ENCODE assay signal across 13 cellular contexts in genomic region chr5:1315018-1315708, GRCh38. TPM values are rescaled to one million over a fixed set of nuclear protein-coding genes. Genes with fewer than 3 reads are reported as not detected.
DNase-seq lines count a peak whose midpoint lies in the region; ATAC-seq and TF ChIP-seq lines count a peak whose summit lies in the region.
"Had no signal": no experiment of that assay in that cellular context is flagged by ENCODE, and none has a peak within 500 bp of the region (broad histone marks: within the 10 kb centered on the region; RNA-seq: fewer than 3 reads in every experiment).

No MANE protein-coding gene starts in this region.

- in situ Hi-C loops in brain microvascular endothelial cell (cut with HindIII; ENCODE audit: low pct_ligation_motif_present, low sequenced_read_pairs): loop anchor here (25.0 kb wide), 1 partner anchor 103 kb away; the partner anchor contains the start of gene SLC6A19

- H3K36me3 Mint-ChIP-seq in Calu3 (ENCODE audit: insufficient read depth, unreplicated experiment): peaks cover 39% of the 10 kb centered on the region
- H3K36me3 Mint-ChIP-seq in activated CD4-positive, alpha-beta memory T cell treated with anti-CD3 and anti-CD28 coated beads, Interleukin-2, amount 10 ng/mL, durations not matched to agents 7 days and 5 days (ENCODE audit: low read depth): peaks cover 48% of the 10 kb centered on the region
- H3K36me3 Mint-ChIP-seq in naive thymus-derived CD4-positive, alpha-beta T cell: peaks cover 0 to 17% (median 8%) of the 10 kb centered on the region in 5 donors

- TF ChIP-seq POLR2A in esophagus squamous epithelium (IDR thresholded peaks at IDR 0.05) (no peak), testis (IDR thresholded peaks at IDR 0.05) (no peak)

- ATAC-seq in HG02571 (IDR thresholded peaks at IDR 0.05; ENCODE audit: unreplicated experiment) (peak; percentile 8), HG02981 (IDR thresholded peaks at IDR 0.05; ENCODE audit: unreplicated experiment) (no peak)
- ATAC-seq in naive thymus-derived CD4-positive, alpha-beta T cell: no peak
- ATAC-seq: gastrocnemius medialis had no signal

- POLR2A ChIA-PET in activated CD4-positive, alpha-beta memory T cell treated with anti-CD3 and anti-CD28 coated beads, Interleukin-2, amount 10 ng/mL, durations not matched to agents 7 days and 5 days (lab: Charles Lee): interaction anchor here (0.7 to 4.5 kb wide), 8 partner anchors 11 to 485 kb away, joined by 3 to 21 read pairs (median 4); partner anchors contain the start of gene CLPTM1L
- POLR2A ChIA-PET in naive thymus-derived CD4-positive, alpha-beta T cell (lab: Charles Lee): interaction anchor here (0.6 to 6.0 kb wide), 14 partner anchors 11 to 210 kb away, joined by 3 to 40 read pairs (median 4); partner anchors contain the start of genes CLPTM1L and TERT

- H3K9me3 ChIP-seq in naive thymus-derived CD4-positive, alpha-beta T cell (ENCODE audit: control insufficient read depth in 2 of 3, low read length in 3 of 3): peaks cover 0 to 7% (median 0%) of the 10 kb centered on the region in 3 experiments
- H3K9me3 ChIP-seq in esophagus squamous epithelium (no peaks in the 10 kb centered on the region), testis (no peaks in the 10 kb centered on the region)
- H3K9me3 ChIP-seq: breast epithelium, gastrocnemius medialis had no signal

- H3K4me1 ChIP-seq in naive thymus-derived CD4-positive, alpha-beta T cell (ENCODE audit: control insufficient read depth in 2 of 2, insufficient read depth in 2 of 2, low read length in 2 of 2): peaks cover 39 to 55% of the 10 kb centered on the region in 2 donors
- H3K4me1 ChIP-seq in esophagus squamous epithelium: peaks cover 0 to 38% (median 14%) of the 10 kb centered on the region in 3 donors
- no peaks in the 10 kb centered on the region for H3K4me1 ChIP-seq in testis
- H3K4me1 ChIP-seq: breast epithelium had no signal

- H3K4me1 Mint-ChIP-seq in Calu3 (ENCODE audit: low read depth, unreplicated experiment): peaks cover 18% of the 10 kb centered on the region
- peaks cover 65% of the 10 kb centered on the region for H3K4me1 Mint-ChIP-seq in activated CD4-positive, alpha-beta memory T cell treated with anti-CD3 and anti-CD28 coated beads, Interleukin-2, amount 10 ng/mL, durations not matched to agents 7 days and 5 days
- peaks cover 36 to 78% (median 67%) of the 10 kb centered on the region in 7 donors for H3K4me1 Mint-ChIP-seq in naive thymus-derived CD4-positive, alpha-beta T cell

- H3K4me3 ChIP-seq in naive thymus-derived CD4-positive, alpha-beta T cell (ENCODE audit: low read length): peak overlapping the region; percentile 51
- H3K4me3 ChIP-seq in esophagus squamous epithelium: peak overlapping the region in 1 of 4 donors; percentile 55
- H3K4me3 ChIP-seq in testis: no peak overlapping the region
- no peak overlapping the region for H3K4me3 ChIP-seq in brain microvascular endothelial cell (ENCODE audit: low read depth, low read length)
- H3K4me3 ChIP-seq: gastrocnemius medialis, GM23248 had no signal

- peaks cover 6% of the 10 kb centered on the region for H3K27me3 Mint-ChIP-seq in Calu3 (ENCODE audit: unreplicated experiment)
- peaks cover 10% of the 10 kb centered on the region for H3K27me3 Mint-ChIP-seq in activated CD4-positive, alpha-beta memory T cell treated with anti-CD3 and anti-CD28 coated beads, Interleukin-2, amount 10 ng/mL, durations not matched to agents 7 days and 5 days
- H3K27me3 Mint-ChIP-seq in naive thymus-derived CD4-positive, alpha-beta T cell: peaks cover 0 to 3% (median 0%) of the 10 kb centered on the region in 5 donors

- peaks cover 0 to 24% (median 0%) of the 10 kb centered on the region in 3 experiments for H3K36me3 ChIP-seq in naive thymus-derived CD4-positive, alpha-beta T cell (ENCODE audit: control insufficient read depth in 2 of 3, insufficient read depth in 3 of 3, low read length in 3 of 3)
- H3K36me3 ChIP-seq in esophagus squamous epithelium (peaks cover 5 to 34% (median 11%) of the 10 kb centered on the region in 3 donors), testis (ENCODE audit: low read depth, missing control alignments) (no peaks in the 10 kb centered on the region), brain microvascular endothelial cell (replicated peaks) (peaks cover 24% of the 10 kb centered on the region)

- DNase-seq in Calu3: no peak
- no peak for DNase-seq in activated CD4-positive, alpha-beta memory T cell treated with anti-CD3 and anti-CD28 coated beads, Interleukin-2, amount 10 ng/mL, durations not matched to agents 7 days and 5 days
- DNase-seq in naive thymus-derived CD4-positive, alpha-beta T cell: peak in 1 of 9 donors; percentile 18
- no peak for DNase-seq in esophagus squamous epithelium (lab: John Stamatoyannopoulos, UW)
- no peak for DNase-seq in testis
- DNase-seq in brain microvascular endothelial cell: no peak
- DNase-seq: gastrocnemius medialis, NCI-H446 treated with DMSO at 0.1 percent for 48 hours had no signal

- no peaks in the 10 kb centered on the region for H3K27me3 ChIP-seq in naive thymus-derived CD4-positive, alpha-beta T cell (ENCODE audit: control insufficient read depth in 2 of 2, insufficient read depth in 2 of 2, low read length in 2 of 2)
- H3K27me3 ChIP-seq in esophagus squamous epithelium: peaks cover 0 to 42% (median 0%) of the 10 kb centered on the region in 4 donors
- no peaks in the 10 kb centered on the region for H3K27me3 ChIP-seq in testis
- no peaks in the 10 kb centered on the region for H3K27me3 ChIP-seq in brain microvascular endothelial cell (replicated peaks)
- H3K27me3 ChIP-seq: breast epithelium had no signal

- peaks cover 2% of the 10 kb centered on the region for H3K9me3 Mint-ChIP-seq in Calu3 (ENCODE audit: low read depth, unreplicated experiment)
- H3K9me3 Mint-ChIP-seq in activated CD4-positive, alpha-beta memory T cell treated with anti-CD3 and anti-CD28 coated beads, Interleukin-2, amount 10 ng/mL, durations not matched to agents 7 days and 5 days: peaks cover 13% of the 10 kb centered on the region
- H3K9me3 Mint-ChIP-seq in naive thymus-derived CD4-positive, alpha-beta T cell: peaks cover 0 to 18% (median 8%) of the 10 kb centered on the region in 11 donors

- TF ChIP-seq CTCF in Calu3 (IDR thresholded peaks at IDR 0.05; ENCODE audit: unreplicated experiment) (no peak), esophagus squamous epithelium (IDR thresholded peaks at IDR 0.05) (no peak), testis (IDR thresholded peaks at IDR 0.05) (no peak), brain microvascular endothelial cell (IDR thresholded peaks at IDR 0.05; ENCODE audit: low read depth, low read length, missing control alignments) (no peak)

- H3K27ac Mint-ChIP-seq in Calu3 (ENCODE audit: unreplicated experiment): peak overlapping the region; percentile 77
- H3K27ac Mint-ChIP-seq in activated CD4-positive, alpha-beta memory T cell treated with anti-CD3 and anti-CD28 coated beads, Interleukin-2, amount 10 ng/mL, durations not matched to agents 7 days and 5 days: peak overlapping the region; percentile 94
- H3K27ac Mint-ChIP-seq in naive thymus-derived CD4-positive, alpha-beta T cell: peak overlapping the region; percentile 94 to 96 (median 95)
- H3K27ac Mint-ChIP-seq: mesothelial cell of epicardium had no signal

- BruUV-seq in Calu3 (replicated peaks; lab: Mats Ljungman, UMichigan): no TSS peak

- CTCF ChIA-PET in Calu3 (lab: Charles Lee): no interaction called here
- CTCF ChIA-PET in activated CD4-positive, alpha-beta memory T cell treated with anti-CD3 and anti-CD28 coated beads, Interleukin-2, amount 10 ng/mL, durations not matched to agents 7 days and 5 days (lab: Charles Lee): interaction anchor here (1.2 to 1.5 kb wide), 3 partner anchors 11 to 146 kb away, joined by 3 to 4 read pairs (median 3); no protein-coding TSS in a partner anchor
- CTCF ChIA-PET in naive thymus-derived CD4-positive, alpha-beta T cell (lab: Charles Lee): interaction anchor here (1.3 to 1.5 kb wide), 3 partner anchors 20 to 60 kb away, joined by 3 to 4 read pairs (median 3); partner anchors contain the start of gene TERT

- WGBS in esophagus squamous epithelium, 2 donors: 43 to 53% methylated on average over 4 to 11 of the region's 13 CpGs
- 85 to 92% methylated on average over 13 of the region's 13 CpGs for WGBS in testis, 2 donors

- H3K4me3 Mint-ChIP-seq in Calu3 (ENCODE audit: low read depth, unreplicated experiment): peak overlapping the region; percentile 62
- H3K4me3 Mint-ChIP-seq in activated CD4-positive, alpha-beta memory T cell treated with anti-CD3 and anti-CD28 coated beads, Interleukin-2, amount 10 ng/mL, durations not matched to agents 7 days and 5 days: peak overlapping the region; percentile 60
- H3K4me3 Mint-ChIP-seq in naive thymus-derived CD4-positive, alpha-beta T cell: peak overlapping the region; percentile 81 to 92 (median 86)
- H3K4me3 Mint-ChIP-seq: mesothelial cell of epicardium had no signal

- H3K27ac ChIP-seq in naive thymus-derived CD4-positive, alpha-beta T cell (ENCODE audit: low read depth, low read length): peak overlapping the region; percentile 66
- H3K27ac ChIP-seq in esophagus squamous epithelium: peak overlapping the region in 2 of 4 donors; percentile 75
- no peak overlapping the region for H3K27ac ChIP-seq in testis
- H3K27ac ChIP-seq in brain microvascular endothelial cell: no peak overlapping the region
- H3K27ac ChIP-seq: gastrocnemius medialis, GM23248 had no signal

- intact Hi-C loops in Calu3 (cut with micrococcal nuclease; ENCODE audit: unreplicated experiment): no loop called here
- intact Hi-C loops in naive thymus-derived CD4-positive, alpha-beta T cell (cut with micrococcal nuclease): loop anchor here (1.0 to 10.0 kb wide), 6 partner anchors 9 to 327 kb away; partner anchors contain the start of genes CLPTM1L (in 1 of the 2) and TERT (in 1 of the 2)
- intact Hi-C loops in esophagus squamous epithelium (cut with DNase I): no loop called here
- intact Hi-C loops in testis (cut with DNase I; ENCODE audit: low total_unique reads): no loop called here

RNA-seq across cellular contexts. Expression of gene TERT, which starts 20.3 kb away (rescaled TPM):
- total RNA-seq in Calu3 (2022) (2.1 and 2.3 TPM in 2 replicates), esophagus squamous epithelium (1 to 10 TPM in 1 of 4 donors, under 1 TPM in 2, not detected in 1; 0.19 to 9.5 (median 0.31) TPM), testis (1 to 10 TPM; 4.4 to 5.5 TPM)
- total RNA-seq in activated CD4-positive, alpha-beta memory T cell treated with anti-CD3 and anti-CD28 coated beads, Interleukin-2, amount 10 ng/mL, durations not matched to agents 7 days and 5 days: 1 to 10 TPM; 2.1 to 2.2 TPM
- 1 to 10 TPM in 3 of 5 experiments, under 1 TPM in 2; 0.13 to 3.3 (median 1.8) TPM for total RNA-seq in naive thymus-derived CD4-positive, alpha-beta T cell
- polyA plus RNA-seq in naive thymus-derived CD4-positive, alpha-beta T cell: under 1 TPM in 1 of 2 donors, not detected in 1; 0.23 TPM
- 2.1 TPM for polyA plus RNA-seq in testis (ENCODE audit: insufficient read depth, low read depth, low replicate concordance)
- total RNA-seq: gastrocnemius medialis, GM23248 had no signal
- polyA plus RNA-seq: GM23248 had no signal

RNA-seq across cellular contexts. Expression of gene CLPTM1L, which starts 29.7 kb away (rescaled TPM):
- 120 and 127 TPM in 2 replicates for total RNA-seq in Calu3 (2022)
- total RNA-seq in activated CD4-positive, alpha-beta memory T cell treated with anti-CD3 and anti-CD28 coated beads, Interleukin-2, amount 10 ng/mL, durations not matched to agents 7 days and 5 days: 100 to 1,000 TPM in 1 of 2 experiments, 10 to 100 TPM in 1; 99.7 to 101 TPM
- 100 to 1,000 TPM in 1 of 5 experiments, 10 to 100 TPM in 4; 64.9 to 104 (median 71.9) TPM for total RNA-seq in naive thymus-derived CD4-positive, alpha-beta T cell
- 10 to 100 TPM; 27.7 to 49.3 TPM for polyA plus RNA-seq in naive thymus-derived CD4-positive, alpha-beta T cell
- 10 to 100 TPM; 42.8 to 75.2 (median 65.1) TPM for total RNA-seq in esophagus squamous epithelium
- 100 to 1,000 TPM; 150 to 170 TPM for total RNA-seq in testis
- 148 TPM for polyA plus RNA-seq in testis (ENCODE audit: insufficient read depth, low read depth, low replicate concordance)

Comparison
In these comparisons a context has a peak if more than half of its experiments do, and no peak if none do; other contexts are left out.
1. intact Hi-C loops: an anchor here in naive thymus-derived CD4-positive, alpha-beta T cell (1.0 to 10.0 kb wide); none called in Calu3, esophagus squamous epithelium and testis.